ENCODE assay signal across 17 cellular contexts in genomic region chr14:104101651-104102281, GRCh38. TPM values are rescaled to one million over a fixed set of nuclear protein-coding genes. Genes with fewer than 3 reads are reported as not detected.
"Had no signal": no experiment of that assay in that cellular context is flagged by ENCODE, and none has a peak within 500 bp of the region (broad histone marks: within the 10 kb centered on the region; RNA-seq: fewer than 3 reads in every experiment).

No MANE protein-coding gene starts in this region.

- H3K27ac Mint-ChIP-seq: activated CD4-positive, alpha-beta memory T cell treated with anti-CD3 and anti-CD28 coated beads, Interleukin-2, amount 10 ng/mL, durations not matched to agents 7 days and 5 days; activated naive CD4-positive, alpha-beta T cell treated with anti-CD3 and anti-CD28 coated beads, Interleukin-2, amount 50 U/mL, for 72 hours; T-helper 1 cell treated with Interleukin-12 subunit alpha and Interleukin-12 subunit beta and Interleukin-4 antibody, amounts not matched to agents 30 μg/mL and 1 μg/mL, for 36 hours; type B pancreatic cell had no signal

- ATAC-seq: activated naive CD4-positive, alpha-beta T cell treated with anti-CD3 and anti-CD28 coated beads, Interleukin-2, amount 50 U/mL, for 72 hours; activated T-cell treated with anti-CD3 and anti-CD28 coated beads, Interleukin-2, amount 50 U/mL, for 4 hours; left lobe of liver had no signal

- H3K4me3 ChIP-seq: colonic mucosa had no signal

- H3K27me3 Mint-ChIP-seq: activated CD4-positive, alpha-beta memory T cell treated with anti-CD3 and anti-CD28 coated beads, Interleukin-2, amount 10 ng/mL, durations not matched to agents 7 days and 5 days; type B pancreatic cell had no signal

- H3K27ac ChIP-seq: colonic mucosa had no signal

- H3K27me3 ChIP-seq: colonic mucosa had no signal

- H3K4me1 Mint-ChIP-seq: activated CD4-positive, alpha-beta memory T cell treated with anti-CD3 and anti-CD28 coated beads, Interleukin-2, amount 10 ng/mL, durations not matched to agents 7 days and 5 days had no signal

- H3K36me3 ChIP-seq: colonic mucosa had no signal

- H3K36me3 Mint-ChIP-seq: activated naive CD4-positive, alpha-beta T cell treated with anti-CD3 and anti-CD28 coated beads, Interleukin-2, amount 50 U/mL, for 72 hours; type B pancreatic cell had no signal

- H3K9me3 Mint-ChIP-seq: activated CD4-positive, alpha-beta memory T cell treated with anti-CD3 and anti-CD28 coated beads, Interleukin-2, amount 10 ng/mL, durations not matched to agents 7 days and 5 days; activated naive CD4-positive, alpha-beta T cell treated with anti-CD3 and anti-CD28 coated beads, Interleukin-2, amount 50 U/mL, for 72 hours; activated T-cell treated with anti-CD3 and anti-CD28 coated beads, Interleukin-2, amount 50 U/mL, for 4 hours; T-helper 1 cell treated with Interleukin-12 subunit alpha and Interleukin-12 subunit beta and Interleukin-4 antibody, amounts not matched to agents 30 μg/mL and 1 μg/mL, for 36 hours; type B pancreatic cell had no signal

- H3K9me3 ChIP-seq: colonic mucosa had no signal

- H3K4me3 Mint-ChIP-seq: activated CD4-positive, alpha-beta memory T cell treated with anti-CD3 and anti-CD28 coated beads, Interleukin-2, amount 10 ng/mL, durations not matched to agents 7 days and 5 days; activated T-cell treated with anti-CD3 and anti-CD28 coated beads, Interleukin-2, amount 50 U/mL, for 4 hours; T-helper 1 cell treated with Interleukin-12 subunit alpha and Interleukin-12 subunit beta and Interleukin-4 antibody, amounts not matched to agents 30 μg/mL and 1 μg/mL, for 36 hours; type B pancreatic cell had no signal

- DNase-seq: activated CD4-positive, alpha-beta memory T cell treated with anti-CD3 and anti-CD28 coated beads, Interleukin-2, amount 10 ng/mL, durations not matched to agents 7 days and 5 days; activated CD4-positive, alpha-beta T cell treated with anti-CD3 and anti-CD28 coated beads for 4 hours; activated effector memory CD4-positive, alpha-beta T cell treated with Interleukin-2 at 50 U/mL for 16 hours; activated T-cell treated with anti-CD3 and anti-CD28 coated beads, Interleukin-2, amount 50 U/mL, for 4 hours; caudate nucleus; foreskin melanocyte; stimulated activated CD4-positive, alpha-beta T cell treated with anti-CD3 and anti-CD28 coated beads, Interleukin-15, amount 100 ng/mL, for 24 hours; stimulated activated CD4-positive, alpha-beta T cell treated with anti-CD3 and anti-CD28 coated beads, Interleukin-4, amount 100 ng/mL, for 1 hour; stimulated activated naive CD4-positive, alpha-beta T cell treated with Interleukin-2 at 50 U/mL for 16 hours; substantia nigra had no signal

RNA-seq across cellular contexts. Expression of gene ASPG, which starts 16.3 kb away (rescaled TPM):
- total RNA-seq: activated CD4-positive, alpha-beta memory T cell treated with anti-CD3 and anti-CD28 coated beads, Interleukin-2, amount 10 ng/mL, durations not matched to agents 7 days and 5 days; activated naive CD4-positive, alpha-beta T cell treated with anti-CD3 and anti-CD28 coated beads, Interleukin-2, amount 50 U/mL, for 72 hours; fibroblast of lung; osteocyte had no signal
- polyA plus RNA-seq: fibroblast of lung had no signal
